In genomic region chr9:72356019-72356653, GRCh38 we compare ENCODE assay signal across 1 cellular context.
TF ChIP-seq lines count a peak whose summit lies in the region.

No MANE protein-coding gene starts in this region.

TF ChIP-seq in SK-N-SH, 30 proteins besides CTCF, POLR2A, EP300 and RAD21 (continued from another document):
- TF ChIP-seq REST (IDR thresholded peaks at IDR 0.05; ENCODE audit: low read depth, low read length), result no peak
- TF ChIP-seq MXI1 (IDR thresholded peaks at IDR 0.05; ENCODE audit: low read depth, low read length), result peak; percentile 98
- no peak for TF ChIP-seq JUND (IDR thresholded peaks at IDR 0.05)
- TF ChIP-seq CHD2 (IDR thresholded peaks at IDR 0.05; ENCODE audit: low read length, partially characterized antibody), result peak; percentile 41
- TF ChIP-seq FOXM1 (IDR thresholded peaks at IDR 0.05; ENCODE audit: low read depth), result no peak
- TF ChIP-seq GATA2 (CRISPR knock-in tag; IDR thresholded peaks at IDR 0.05), result peak; percentile 83
- TF ChIP-seq IRF3 (IDR thresholded peaks at IDR 0.05; ENCODE audit: low read depth, low read length), result no peak
- TF ChIP-seq SMC3 (IDR thresholded peaks at IDR 0.05; ENCODE audit: low read depth, low read length), result no peak
- TF ChIP-seq TAF1 (IDR thresholded peaks at IDR 0.05; ENCODE audit: borderline replicate concordance, low read depth, low read length), result no peak
- no peak for TF ChIP-seq SIN3A (IDR thresholded peaks at IDR 0.05; ENCODE audit: borderline replicate concordance, low read depth, low read length)
- no peak for TF ChIP-seq MAX (IDR thresholded peaks at IDR 0.05; ENCODE audit: low read depth)
- TF ChIP-seq PBX3 (IDR thresholded peaks at IDR 0.05), result no peak
- no peak for TF ChIP-seq TEAD4 (IDR thresholded peaks at IDR 0.05; ENCODE audit: borderline replicate concordance, insufficient read depth)
- TF ChIP-seq USF2 (IDR thresholded peaks at IDR 0.05; ENCODE audit: borderline replicate concordance, low read depth, low read length), result peak; percentile 16; the same call in 1 of the 2 replicates
- TF ChIP-seq ZBTB33 (IDR thresholded peaks at IDR 0.05; ENCODE audit: borderline replicate concordance, low read depth), result no peak
- no peak for TF ChIP-seq EZH2phosphoT487 (IDR thresholded peaks at IDR 0.05; ENCODE audit: borderline replicate concordance, low read depth)
- TF ChIP-seq GABPA (IDR thresholded peaks at IDR 0.05; ENCODE audit: low read depth), result no peak
- TF ChIP-seq FOSL2 (IDR thresholded peaks at IDR 0.05; ENCODE audit: borderline replicate concordance, low read depth), result no peak
- no peak for TF ChIP-seq RFX5 (IDR thresholded peaks at IDR 0.05; ENCODE audit: low read length)
- no peak for TF ChIP-seq YY1 (IDR thresholded peaks at IDR 0.05; ENCODE audit: low read depth)
- TF ChIP-seq NFIC (IDR thresholded peaks at IDR 0.05; ENCODE audit: borderline replicate concordance), result peak; percentile 36
- no peak for TF ChIP-seq RXRA (IDR thresholded peaks at IDR 0.05; ENCODE audit: borderline replicate concordance, low read depth)
- no peak for TF ChIP-seq USF1 (IDR thresholded peaks at IDR 0.05; ENCODE audit: borderline replicate concordance, low read depth)
- TF ChIP-seq ELF1 (IDR thresholded peaks at IDR 0.05), result no peak
- no peak for TF ChIP-seq MEF2A (IDR thresholded peaks at IDR 0.05; ENCODE audit: borderline replicate concordance, low read depth)
- TF ChIP-seq FOXJ3 (CRISPR knock-in tag; IDR thresholded peaks at IDR 0.05), result no peak
- TF ChIP-seq TCF12 (IDR thresholded peaks at IDR 0.05), result 0 out of 2 replicates have a peak, but pooled peaks have one; percentile 10
- TF ChIP-seq POLR2AphosphoS5 (IDR thresholded peaks at IDR 0.05; ENCODE audit: low read depth, low read length), result no peak
